Comparison of ENCODE assay signal across 34 cellular contexts in genomic region chr6:67000121-67000520, GRCh38.
"Had no signal": no experiment of that assay in that cellular context is flagged by ENCODE, and none has a peak within 500 bp of the region (broad histone marks: within the 10 kb centered on the region; RNA-seq: fewer than 3 reads in every experiment).

No MANE protein-coding gene starts in this region.

- DNase-seq: Karpas-422, Kasumi-1, MG63, MM.1S, MV-4-11, NCI-H1048, NCI-H1092, NCI-H1092 treated with DMSO at 0.1 percent for 48 hours, NCI-H1105, NCI-H1105 treated with DMSO at 0.1 percent for 48 hours, NCI-H1417, NCI-H1417 treated with DMSO at 0.1 percent for 48 hours, NCI-H1436, NCI-H1436 treated with DMSO at 0.1 percent for 48 hours, NCI-H146, NCI-H1694, NCI-H1694 treated with DMSO at 0.1 percent for 48 hours, NCI-H187, NCI-H187 treated with DMSO at 0.1 percent for 48 hours, NCI-H1930, NCI-H2029, NCI-H2029 treated with DMSO at 0.1 percent for 48 hours, NCI-H2081, NCI-H2081 treated with DMSO at 0.1 percent for 48 hours, NCI-H2107, NCI-H2171, NCI-H2171 treated with DMSO at 0.1 percent for 48 hours, NCI-H2227 treated with DMSO at 0.1 percent for 48 hours, NCI-H226, NCI-H345, NCI-H446, NCI-H446 treated with DMSO at 0.1 percent for 48 hours, NCI-H510A, NCI-H510A treated with DMSO at 0.1 percent for 48 hours had no signal
